In the genomic region with DNA sequence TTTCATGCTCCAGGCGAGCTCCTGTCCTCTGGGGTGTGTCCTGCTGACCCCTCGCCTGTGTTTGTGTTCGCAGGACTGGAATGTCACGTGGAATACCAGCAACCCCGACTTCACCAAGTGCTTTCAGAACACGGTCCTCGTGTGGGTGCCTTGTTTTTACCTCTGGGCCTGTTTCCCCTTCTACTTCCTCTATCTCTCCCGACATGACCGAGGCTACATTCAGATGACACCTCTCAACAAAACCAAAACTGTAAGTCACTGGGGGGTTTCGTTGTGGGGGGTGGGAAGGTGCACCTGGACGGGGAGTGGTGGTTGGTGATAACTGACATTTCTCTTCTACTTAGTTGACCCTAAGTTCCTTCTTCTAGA, we compare ENCODE assay signal across 10 cellular contexts. TPM values are rescaled to one million over a fixed set of nuclear protein-coding genes. Genes with fewer than 3 reads are reported as not detected.
DNase-seq lines count a peak whose midpoint lies in the region; ATAC-seq, FAIRE-seq and TF ChIP-seq lines count a peak whose summit lies in the region.
"Had no signal": no experiment of that assay in that cellular context is flagged by ENCODE, and none has a peak within 500 bp of the region (broad histone marks: within the 10 kb centered on the region; RNA-seq: fewer than 3 reads in every experiment).

No MANE protein-coding gene starts in this region.

- no peaks in the 10 kb centered on the region for H3K27me3 Mint-ChIP-seq in CD4-positive, alpha-beta T cell
- no peaks in the 10 kb centered on the region for H3K27me3 Mint-ChIP-seq in activated naive CD8-positive, alpha-beta T cell treated with anti-CD3 and anti-CD28 coated beads, Interleukin-2, amount 50 U/mL, for 24 hours

- H3K9me3 ChIP-seq in CD4-positive, alpha-beta T cell (ENCODE audit: control insufficient read depth, low read length), result no peaks in the 10 kb centered on the region
- H3K9me3 ChIP-seq in small intestine (ENCODE audit: control insufficient read depth, low read depth) (no peaks in the 10 kb centered on the region), osteoblast (ENCODE audit: low read depth, low read length) (no peaks in the 10 kb centered on the region)

- intact Hi-C loops in CD4-positive, alpha-beta T cell (cut with DNase I, micrococcal nuclease), result no loop called here

- H4K20me1 ChIP-seq in osteoblast (ENCODE audit: insufficient read depth, low read length), result no peaks in the 10 kb centered on the region

- TF ChIP-seq CTCF in CD4-positive, alpha-beta T cell (IDR thresholded peaks at IDR 0.05), result no peak
- TF ChIP-seq CTCF in osteoblast (IDR thresholded peaks at IDR 0.05; ENCODE audit: extremely low read depth, low read depth, low read length), result no peak
- TF ChIP-seq CTCF in omental fat pad (IDR thresholded peaks at IDR 0.05), result no peak

- CTCF ChIA-PET in CD4-positive, alpha-beta T cell (lab: Charles Lee), result no interaction called here

- no peak overlapping the region for H3K4me2 ChIP-seq in osteoblast (ENCODE audit: insufficient read depth, low read length)

- H3K27ac Mint-ChIP-seq in CD4-positive, alpha-beta T cell, result peak overlapping the region; percentile 46
- H3K27ac Mint-ChIP-seq in activated naive CD8-positive, alpha-beta T cell treated with anti-CD3 and anti-CD28 coated beads, Interleukin-2, amount 50 U/mL, for 24 hours, result peak overlapping the region; percentile 81

- peaks cover 62% of the 10 kb centered on the region for H3K36me3 Mint-ChIP-seq in CD4-positive, alpha-beta T cell (ENCODE audit: low read depth)
- H3K36me3 Mint-ChIP-seq in activated naive CD8-positive, alpha-beta T cell treated with anti-CD3 and anti-CD28 coated beads, Interleukin-2, amount 50 U/mL, for 24 hours (ENCODE audit: low read depth), result peaks cover 37% of the 10 kb centered on the region

- H3K4me1 ChIP-seq in small intestine (ENCODE audit: control insufficient read depth in 2 of 2, insufficient read depth in 1 of 2, low read depth in 1 of 2, low read length in 1 of 2) (peaks cover 0 to 3% of the 10 kb centered on the region in 2 donors), osteoblast (ENCODE audit: insufficient read depth, low read length) (peaks cover 28% of the 10 kb centered on the region)

- peaks cover 0 to 8% of the 10 kb centered on the region in 2 donors for H3K36me3 ChIP-seq in small intestine (ENCODE audit: control insufficient read depth in 2 of 2, insufficient read depth in 2 of 2, low read length in 2 of 2)
- H3K36me3 ChIP-seq in osteoblast (ENCODE audit: insufficient read depth, low read length), result peaks cover 17% of the 10 kb centered on the region

- DNase-seq in CD4-positive, alpha-beta T cell, result no peak
- DNase-seq in activated naive CD8-positive, alpha-beta T cell treated with anti-CD3 and anti-CD28 coated beads, Interleukin-2, amount 50 U/mL, for 24 hours, result no peak
- no peak for DNase-seq in small intestine
- DNase-seq in superior temporal gyrus (ENCODE audit: extremely low spot score), result no peak
- DNase-seq in osteoblast (ENCODE audit: insufficient read length, low spot score, missing footprints), result no peak
- DNase-seq in omental fat pad (ENCODE audit: low spot score), result no peak

- FAIRE-seq in small intestine (lab: Jason Lieb, UNC), result no peak
- FAIRE-seq: G401.6, islet of Langerhans had no signal

- ATAC-seq in CD4-positive, alpha-beta T cell (ENCODE audit: poor library complexity), result no peak
- ATAC-seq in GM19328 (IDR thresholded peaks at IDR 0.05; ENCODE audit: unreplicated experiment) (peak; percentile 42), HG03135 (IDR thresholded peaks at IDR 0.05; ENCODE audit: unreplicated experiment) (peak; percentile 68), omental fat pad (ENCODE audit: low FRiP score) (no peak)
- ATAC-seq in activated naive CD8-positive, alpha-beta T cell treated with anti-CD3 and anti-CD28 coated beads, Interleukin-2, amount 50 U/mL, for 24 hours, result peak; percentile 47

- no peaks in the 10 kb centered on the region for H3K9me3 Mint-ChIP-seq in CD4-positive, alpha-beta T cell
- peaks cover 4% of the 10 kb centered on the region for H3K9me3 Mint-ChIP-seq in activated naive CD8-positive, alpha-beta T cell treated with anti-CD3 and anti-CD28 coated beads, Interleukin-2, amount 50 U/mL, for 24 hours

- H3K4me1 Mint-ChIP-seq in CD4-positive, alpha-beta T cell (ENCODE audit: low read depth), result peaks cover 23% of the 10 kb centered on the region
- H3K4me1 Mint-ChIP-seq in activated naive CD8-positive, alpha-beta T cell treated with anti-CD3 and anti-CD28 coated beads, Interleukin-2, amount 50 U/mL, for 24 hours, result peaks cover 26% of the 10 kb centered on the region

- H3K79me2 ChIP-seq in osteoblast (ENCODE audit: insufficient read depth, low read length), result peaks cover 49% of the 10 kb centered on the region

- no peak overlapping the region for H2AFZ ChIP-seq in osteoblast (ENCODE audit: low read length)

- H3K4me3 Mint-ChIP-seq in CD4-positive, alpha-beta T cell, result no peak overlapping the region
- H3K4me3 Mint-ChIP-seq in activated naive CD8-positive, alpha-beta T cell treated with anti-CD3 and anti-CD28 coated beads, Interleukin-2, amount 50 U/mL, for 24 hours, result no peak overlapping the region

- whole genome bisulfite sequencing in small intestine, 3 donors, result 68 to 84% (median 77%) methylated on average over 11 of the region's 11 CpGs

- POLR2A ChIA-PET in CD4-positive, alpha-beta T cell (lab: Charles Lee), result no interaction called here

- no peaks in the 10 kb centered on the region for H3K27me3 ChIP-seq in CD4-positive, alpha-beta T cell (ENCODE audit: control insufficient read depth, insufficient read depth, low read length)
- no peaks in the 10 kb centered on the region for H3K27me3 ChIP-seq in small intestine (ENCODE audit: control insufficient read depth in 2 of 2, insufficient read depth in 2 of 2, low read length in 2 of 2)
- no peaks in the 10 kb centered on the region for H3K27me3 ChIP-seq in osteoblast (ENCODE audit: insufficient read depth, low read length)

- no peak overlapping the region for H3K27ac ChIP-seq in CD4-positive, alpha-beta T cell (ENCODE audit: low read depth, low read length)
- H3K27ac ChIP-seq in small intestine (ENCODE audit: low read depth in 1 of 2, low read length in 1 of 2), result peak overlapping the region in 1 of 2 donors; percentile 68
- no peak overlapping the region for H3K27ac ChIP-seq in osteoblast (ENCODE audit: low read depth, low read length)

- H3K4me3 ChIP-seq in small intestine (ENCODE audit: low read depth in 1 of 2, low read length in 2 of 2), result no peak overlapping the region
- no peak overlapping the region for H3K4me3 ChIP-seq in osteoblast (ENCODE audit: insufficient read depth, low read length)

RNA-seq across cellular contexts. Expression of a gene that starts 58.3 kb away (rescaled TPM):
- total RNA-seq in CD4-positive, alpha-beta T cell, result 10 to 100 TPM; 42.9 to 44.8 TPM
- 10 to 100 TPM in 1 of 3 donors, under 1 TPM in 2; 0.54 to 12.4 (median 0.89) TPM for polyA plus RNA-seq in small intestine
- total RNA-seq in osteoblast, result 33.7 and 37.7 TPM in 2 replicates
- 10 to 100 TPM; 21.8 to 53.2 (median 36.3) TPM for total RNA-seq in omental fat pad

Comparison
In these comparisons a context has a peak if more than half of its experiments do, and no peak if none do; other contexts are left out.
1. ATAC-seq: peak in GM19328 (single experiment), HG03135 (single experiment) and activated naive CD8-positive, alpha-beta T cell treated with anti-CD3 and anti-CD28 coated beads, Interleukin-2, amount 50 U/mL, for 24 hours (single experiment); none in CD4-positive, alpha-beta T cell (single experiment) and omental fat pad (single experiment).